8 cellular contexts compared by ENCODE assay signal in genomic region chr22:28791841-28792490, GRCh38. TPM values are rescaled to one million over a fixed set of nuclear protein-coding genes. Genes with fewer than 3 reads are reported as not detected.
DNase-seq lines count a peak whose midpoint lies in the region; ATAC-seq and TF ChIP-seq lines count a peak whose summit lies in the region.

No MANE protein-coding gene starts in this region.

- peaks cover 8% of the 10 kb centered on the region for H3K4me1 Mint-ChIP-seq in Calu3 (ENCODE audit: low read depth, unreplicated experiment)
- H3K4me1 Mint-ChIP-seq in brain, result peaks cover 22% of the 10 kb centered on the region

- H3K36me3 Mint-ChIP-seq in Calu3 (ENCODE audit: insufficient read depth, unreplicated experiment) (peaks cover 72% of the 10 kb centered on the region), brain (peaks cover 56% of the 10 kb centered on the region)

- H3K27me3 Mint-ChIP-seq in Calu3 (ENCODE audit: unreplicated experiment), result no peaks in the 10 kb centered on the region
- H3K27me3 Mint-ChIP-seq in brain, result no peaks in the 10 kb centered on the region

- POLR2A ChIA-PET in HEK293T (lab: Yijun Ruan, JAX), result interaction anchor here (0.7 to 1.4 kb wide), 3 partner anchors 8 to 29 kb away, joined by 3 read pairs; partner anchors contain the start of gene XBP1

- DNase-seq in Calu3 (no peak), DMS153 (lab: John Stamatoyannopoulos, UW) (no peak), HEK293T (ENCODE audit: extremely low spot score) (no peak), NCI-H1092 treated with DMSO at 0.1 percent for 48 hours (lab: John Stamatoyannopoulos, UW) (no peak)
- no peak for DNase-seq in activated CD8-positive, alpha-beta memory T cell treated with anti-CD3 and anti-CD28 coated beads for 24 hours

- intact Hi-C loops in Calu3 (cut with micrococcal nuclease; ENCODE audit: unreplicated experiment), result no loop called here

- H3K9me3 Mint-ChIP-seq in Calu3 (ENCODE audit: low read depth, unreplicated experiment) (no peaks in the 10 kb centered on the region), brain (no peaks in the 10 kb centered on the region)

- H3K4me3 Mint-ChIP-seq in Calu3 (ENCODE audit: low read depth, unreplicated experiment) (no peak overlapping the region), brain (peak overlapping the region in 1 of 5 experiments; percentile 3)

- peak overlapping the region; percentile 36 for H3K27ac Mint-ChIP-seq in Calu3 (ENCODE audit: unreplicated experiment)
- H3K27ac Mint-ChIP-seq in brain, result peak overlapping the region in 3 of 5 experiments; percentile 13 to 36 (median 17)

- CTCF ChIA-PET in Calu3 (lab: Charles Lee), result no interaction called here
- CTCF ChIA-PET in HEK293T (lab: Yijun Ruan, JAX), result interaction anchor here (0.6 kb wide), 2 partner anchors 20 to 59 kb away, joined by 3 read pairs; no protein-coding TSS in a partner anchor

- BruUV-seq in Calu3 (replicated peaks; lab: Mats Ljungman, UMichigan), result no TSS peak

- TF ChIP-seq CTCF in Calu3 (IDR thresholded peaks at IDR 0.05; ENCODE audit: unreplicated experiment) (no peak), brain (conservative IDR thresholded peaks at IDR 0.05) (no peak)

- ATAC-seq in GM19455 (IDR thresholded peaks at IDR 0.05; ENCODE audit: unreplicated experiment) (peak; percentile 57), HG03520 (IDR thresholded peaks at IDR 0.05; ENCODE audit: unreplicated experiment) (peak; percentile 42)

TF ChIP-seq in HEK293T, 16 proteins besides CTCF, POLR2A, EP300 and RAD21:
- TF ChIP-seq HDGF (IDR thresholded peaks at IDR 0.05; ENCODE audit: borderline replicate concordance) (no peak), SP1 (IDR thresholded peaks at IDR 0.05) (no peak), TARDBP (IDR thresholded peaks at IDR 0.05) (no peak), ELF4 (IDR thresholded peaks at IDR 0.05) (no peak), ZNF384 (IDR thresholded peaks at IDR 0.05) (no peak), SUZ12 (IDR thresholded peaks at IDR 0.05) (no peak), PKNOX1 (IDR thresholded peaks at IDR 0.05) (no peak), FOXK2 (IDR thresholded peaks at IDR 0.05) (no peak), L3MBTL2 (conservative IDR thresholded peaks at IDR 0.05) (no peak), ARNT (IDR thresholded peaks at IDR 0.05) (no peak), NFRKB (IDR thresholded peaks at IDR 0.05) (no peak), LEF1 (IDR thresholded peaks at IDR 0.05; ENCODE audit: borderline replicate concordance) (no peak), CTBP1 (IDR thresholded peaks at IDR 0.05; ENCODE audit: borderline replicate concordance) (no peak), FOXA1 (IDR thresholded peaks at IDR 0.05) (no peak), FOXM1 (IDR thresholded peaks at IDR 0.05; ENCODE audit: borderline replicate concordance) (no peak), BHLHE40 (IDR thresholded peaks at IDR 0.05; ENCODE audit: borderline replicate concordance) (no peak)

RNA-seq across cellular contexts. Expression of gene XBP1, which starts 8.4 kb away (rescaled TPM):
- 179 and 192 TPM in 2 replicates for total RNA-seq in Calu3 (2022)
- 92.5 TPM for polyA plus RNA-seq in brain (ENCODE audit: insufficient read depth, low read depth, low replicate concordance)

RNA-seq across cellular contexts. Expression of gene CCDC117, which starts 19.5 kb away (rescaled TPM):
- 25.4 and 27.0 TPM in 2 replicates for total RNA-seq in Calu3 (2022)
- polyA plus RNA-seq in brain (ENCODE audit: insufficient read depth, low read depth, low replicate concordance), result 9.6 TPM

RNA-seq across cellular contexts. Expression of gene HSCB, which starts 50.1 kb away (rescaled TPM):
- 15.7 and 16.5 TPM in 2 replicates for total RNA-seq in Calu3 (2022)
- polyA plus RNA-seq in brain (ENCODE audit: insufficient read depth, low read depth, low replicate concordance), result 13.2 TPM

RNA-seq across cellular contexts. Expression of gene CHEK2, which starts 50.3 kb away (rescaled TPM):
- total RNA-seq in Calu3 (2022), result 27.0 and 35.7 TPM in 2 replicates
- 14.1 TPM for polyA plus RNA-seq in brain (ENCODE audit: insufficient read depth, low read depth, low replicate concordance)
